In genomic region chr20:33993800-33994623, GRCh38 we compare ENCODE assay signal across 8 cellular contexts. TPM values are rescaled to one million over a fixed set of nuclear protein-coding genes. Genes with fewer than 3 reads are reported as not detected.
DNase-seq lines count a peak whose midpoint lies in the region; ATAC-seq and TF ChIP-seq lines count a peak whose summit lies in the region.

RALY (plus strand) TSS chr20:33993911; CDS start chr20:34072075, 78,164 bp downstream.

- H3K36me3 ChIP-seq in SJSA1, result peaks cover 15% of the 10 kb centered on the region
- H3K36me3 ChIP-seq in gastroesophageal sphincter, result peaks cover 0 to 4% of the 10 kb centered on the region in 2 donors
- H3K36me3 ChIP-seq in suprapubic skin, result no peaks in the 10 kb centered on the region

- peaks cover 24% of the 10 kb centered on the region for H3K4me1 ChIP-seq in SJSA1 (replicated peaks)
- H3K4me1 ChIP-seq in gastroesophageal sphincter, result peaks cover 4 to 57% (median 34%) of the 10 kb centered on the region in 3 donors
- H3K4me1 ChIP-seq in suprapubic skin, result peaks cover 46% of the 10 kb centered on the region

- DNase-seq in ELF-1 (ENCODE audit: low read depth, low spot score) (peak; percentile 91), GOT3 (lab: John Stamatoyannopoulos, UW) (peak; percentile 50), LNCaP clone FGC (ENCODE audit: low read depth) (no peak), SJSA1 (ENCODE audit: low read depth in 1 of 2, low spot score in 2 of 2) (peak; percentile 83 to 85), occipital lobe (lab: John Stamatoyannopoulos, UW) (peak; percentile 76), suprapubic skin (ENCODE audit: low spot score in 2 of 2) (peak; percentile 90 to 92)
- peak; percentile 37 to 89 (median 41) for DNase-seq in activated naive CD4-positive, alpha-beta T cell (lab: John Stamatoyannopoulos, UW)

- ATAC-seq in gastroesophageal sphincter, result peak; percentile 67

- TF ChIP-seq POLR2A in gastroesophageal sphincter (IDR thresholded peaks at IDR 0.05) (peak; percentile 94 to 95), suprapubic skin (IDR thresholded peaks at IDR 0.05) (peak; percentile 91 to 95)

- peak within 1 kb of the TSS; percentile 87 for H3K4me3 ChIP-seq in LNCaP clone FGC (ENCODE audit: low read depth, low read length)
- peak within 1 kb of the TSS; percentile 93 for H3K4me3 ChIP-seq in SJSA1
- H3K4me3 ChIP-seq in gastroesophageal sphincter, result peak within 1 kb of the TSS; percentile 88 to 99
- H3K4me3 ChIP-seq in suprapubic skin, result peak within 1 kb of the TSS; percentile 74

- TF ChIP-seq CTCF in LNCaP clone FGC (IDR thresholded peaks at IDR 0.05; ENCODE audit: control insufficient read depth, extremely low read depth, insufficient read depth), result no peak
- TF ChIP-seq CTCF in gastroesophageal sphincter (IDR thresholded peaks at IDR 0.05), result peak in 2 of 4 experiments; percentile 4 to 14
- TF ChIP-seq CTCF in suprapubic skin (IDR thresholded peaks at IDR 0.05), result no peak

- H3K27me3 ChIP-seq in SJSA1 (replicated peaks) (no peaks in the 10 kb centered on the region), gastroesophageal sphincter (no peaks in the 10 kb centered on the region), suprapubic skin (no peaks in the 10 kb centered on the region)

- H3K9me3 ChIP-seq in SJSA1 (replicated peaks) (no peaks in the 10 kb centered on the region), gastroesophageal sphincter (no peaks in the 10 kb centered on the region), suprapubic skin (no peaks in the 10 kb centered on the region)

- H3K27ac ChIP-seq in SJSA1 (peak within 1 kb of the TSS; percentile 94), gastroesophageal sphincter (peak within 1 kb of the TSS; percentile 88 to 99 (median 95)), suprapubic skin (peak within 1 kb of the TSS; percentile 99)

- no peak for TF ChIP-seq EP300 in gastroesophageal sphincter (IDR thresholded peaks at IDR 0.05)
- TF ChIP-seq EP300 in suprapubic skin (IDR thresholded peaks at IDR 0.05), result no peak

- WGBS in gastroesophageal sphincter (ENCODE audit: low coverage in 1 of 2), 2 donors, result 0 to 3% methylated on average over 13 to 16 of the region's 100 CpGs
- under 1% methylated on average over 29 of the region's 100 CpGs for WGBS in suprapubic skin

RNA-seq across cellular contexts. Expression of gene RALY, which starts in this region (rescaled TPM):
- 120 and 160 TPM in 2 replicates for total RNA-seq in SJSA1 (2014; rRNA removed; shearing (Covaris generic))
- 100 to 1,000 TPM in 1 of 4 donors, 10 to 100 TPM in 3; 76.6 to 124 (median 98.8) TPM for total RNA-seq in gastroesophageal sphincter
- 56.8 TPM for total RNA-seq in occipital lobe
- total RNA-seq in suprapubic skin, result 100 to 1,000 TPM in 1 of 4 donors, 10 to 100 TPM in 3; 78.5 to 110 (median 86.6) TPM
